Comparison of ENCODE assay signal across 1 cellular context in the genomic region with DNA sequence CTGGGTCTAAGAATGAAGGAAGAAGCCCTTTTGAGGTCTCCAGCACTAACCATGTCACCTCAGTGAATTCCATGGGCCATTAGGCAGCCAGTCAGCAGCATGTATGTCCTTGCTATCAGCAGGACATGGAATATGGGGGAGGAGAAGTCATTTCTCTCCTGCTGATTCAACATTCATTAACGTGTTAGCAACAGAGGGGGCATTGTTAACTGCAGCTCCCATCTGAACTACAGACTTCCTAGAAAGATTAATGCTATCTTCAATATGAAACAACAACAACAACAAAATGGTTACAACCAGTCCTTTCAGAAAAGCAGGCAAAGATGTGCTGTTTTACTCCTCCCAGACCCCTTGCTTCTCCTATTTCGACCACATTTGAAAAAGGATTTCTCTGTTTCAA.
TF ChIP-seq lines count a peak whose summit lies in the region.

No MANE protein-coding gene starts in this region.

TF ChIP-seq in GM23338, 12 proteins besides CTCF, POLR2A, EP300 and RAD21 (continued from another document):
- TF ChIP-seq, protein P1, sequence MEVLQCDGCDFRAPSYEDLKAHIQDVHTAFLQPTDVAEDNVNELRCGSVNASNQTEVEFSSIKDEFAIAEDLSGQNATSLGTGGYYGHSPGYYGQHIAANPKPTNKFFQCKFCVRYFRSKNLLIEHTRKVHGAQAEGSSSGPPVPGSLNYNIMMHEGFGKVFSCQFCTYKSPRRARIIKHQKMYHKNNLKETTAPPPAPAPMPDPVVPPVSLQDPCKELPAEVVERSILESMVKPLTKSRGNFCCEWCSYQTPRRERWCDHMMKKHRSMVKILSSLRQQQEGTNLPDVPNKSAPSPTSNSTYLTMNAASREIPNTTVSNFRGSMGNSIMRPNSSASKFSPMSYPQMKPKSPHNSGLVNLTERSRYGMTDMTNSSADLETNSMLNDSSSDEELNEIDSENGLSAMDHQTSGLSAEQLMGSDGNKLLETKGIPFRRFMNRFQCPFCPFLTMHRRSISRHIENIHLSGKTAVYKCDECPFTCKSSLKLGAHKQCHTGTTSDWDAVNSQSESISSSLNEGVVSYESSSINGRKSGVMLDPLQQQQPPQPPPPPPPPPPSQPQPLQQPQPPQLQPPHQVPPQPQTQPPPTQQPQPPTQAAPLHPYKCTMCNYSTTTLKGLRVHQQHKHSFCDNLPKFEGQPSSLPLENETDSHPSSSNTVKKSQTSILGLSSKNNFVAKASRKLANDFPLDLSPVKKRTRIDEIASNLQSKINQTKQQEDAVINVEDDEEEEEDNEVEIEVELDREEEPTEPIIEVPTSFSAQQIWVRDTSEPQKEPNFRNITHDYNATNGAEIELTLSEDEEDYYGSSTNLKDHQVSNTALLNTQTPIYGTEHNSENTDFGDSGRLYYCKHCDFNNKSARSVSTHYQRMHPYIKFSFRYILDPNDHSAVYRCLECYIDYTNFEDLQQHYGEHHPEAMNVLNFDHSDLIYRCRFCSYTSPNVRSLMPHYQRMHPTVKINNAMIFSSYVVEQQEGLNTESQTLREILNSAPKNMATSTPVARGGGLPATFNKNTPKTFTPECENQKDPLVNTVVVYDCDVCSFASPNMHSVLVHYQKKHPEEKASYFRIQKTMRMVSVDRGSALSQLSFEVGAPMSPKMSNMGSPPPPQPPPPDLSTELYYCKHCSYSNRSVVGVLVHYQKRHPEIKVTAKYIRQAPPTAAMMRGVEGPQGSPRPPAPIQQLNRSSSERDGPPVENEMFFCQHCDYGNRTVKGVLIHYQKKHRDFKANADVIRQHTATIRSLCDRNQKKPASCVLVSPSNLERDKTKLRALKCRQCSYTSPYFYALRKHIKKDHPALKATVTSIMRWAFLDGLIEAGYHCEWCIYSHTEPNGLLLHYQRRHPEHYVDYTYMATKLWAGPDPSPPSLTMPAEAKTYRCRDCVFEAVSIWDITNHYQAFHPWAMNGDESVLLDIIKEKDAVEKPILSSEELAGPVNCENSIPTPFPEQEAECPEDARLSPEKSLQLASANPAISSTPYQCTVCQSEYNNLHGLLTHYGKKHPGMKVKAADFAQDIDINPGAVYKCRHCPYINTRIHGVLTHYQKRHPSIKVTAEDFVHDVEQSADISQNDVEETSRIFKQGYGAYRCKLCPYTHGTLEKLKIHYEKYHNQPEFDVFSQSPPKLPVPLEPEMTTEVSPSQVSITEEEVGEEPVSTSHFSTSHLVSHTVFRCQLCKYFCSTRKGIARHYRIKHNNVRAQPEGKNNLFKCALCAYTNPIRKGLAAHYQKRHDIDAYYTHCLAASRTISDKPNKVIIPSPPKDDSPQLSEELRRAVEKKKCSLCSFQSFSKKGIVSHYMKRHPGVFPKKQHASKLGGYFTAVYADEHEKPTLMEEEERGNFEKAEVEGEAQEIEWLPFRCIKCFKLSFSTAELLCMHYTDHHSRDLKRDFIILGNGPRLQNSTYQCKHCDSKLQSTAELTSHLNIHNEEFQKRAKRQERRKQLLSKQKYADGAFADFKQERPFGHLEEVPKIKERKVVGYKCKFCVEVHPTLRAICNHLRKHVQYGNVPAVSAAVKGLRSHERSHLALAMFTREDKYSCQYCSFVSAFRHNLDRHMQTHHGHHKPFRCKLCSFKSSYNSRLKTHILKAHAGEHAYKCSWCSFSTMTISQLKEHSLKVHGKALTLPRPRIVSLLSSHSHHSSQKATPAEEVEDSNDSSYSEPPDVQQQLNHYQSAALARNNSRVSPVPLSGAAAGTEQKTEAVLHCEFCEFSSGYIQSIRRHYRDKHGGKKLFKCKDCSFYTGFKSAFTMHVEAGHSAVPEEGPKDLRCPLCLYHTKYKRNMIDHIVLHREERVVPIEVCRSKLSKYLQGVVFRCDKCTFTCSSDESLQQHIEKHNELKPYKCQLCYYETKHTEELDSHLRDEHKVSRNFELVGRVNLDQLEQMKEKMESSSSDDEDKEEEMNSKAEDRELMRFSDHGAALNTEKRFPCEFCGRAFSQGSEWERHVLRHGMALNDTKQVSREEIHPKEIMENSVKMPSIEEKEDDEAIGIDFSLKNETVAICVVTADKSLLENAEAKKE (CRISPR knock-in tag; IDR thresholded peaks at IDR 0.05): peak; percentile 53; the same call in 1 of the 2 replicates
- no peak for TF ChIP-seq EZH2 (IDR thresholded peaks at IDR 0.05; ENCODE audit: low read depth, unreplicated experiment)
- TF ChIP-seq, protein P2, sequence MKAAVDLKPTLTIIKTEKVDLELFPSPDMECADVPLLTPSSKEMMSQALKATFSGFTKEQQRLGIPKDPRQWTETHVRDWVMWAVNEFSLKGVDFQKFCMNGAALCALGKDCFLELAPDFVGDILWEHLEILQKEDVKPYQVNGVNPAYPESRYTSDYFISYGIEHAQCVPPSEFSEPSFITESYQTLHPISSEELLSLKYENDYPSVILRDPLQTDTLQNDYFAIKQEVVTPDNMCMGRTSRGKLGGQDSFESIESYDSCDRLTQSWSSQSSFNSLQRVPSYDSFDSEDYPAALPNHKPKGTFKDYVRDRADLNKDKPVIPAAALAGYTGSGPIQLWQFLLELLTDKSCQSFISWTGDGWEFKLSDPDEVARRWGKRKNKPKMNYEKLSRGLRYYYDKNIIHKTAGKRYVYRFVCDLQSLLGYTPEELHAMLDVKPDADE (IDR thresholded peaks at IDR 0.05): no peak
